28 cellular contexts compared by ENCODE assay signal in genomic region chr2:205500951-205501350, GRCh38.
"Had no signal": no experiment of that assay in that cellular context is flagged by ENCODE, and none has a peak within 500 bp of the region (broad histone marks: within the 10 kb centered on the region; RNA-seq: fewer than 3 reads in every experiment).

No MANE protein-coding gene starts in this region.

- H3K27me3 Mint-ChIP-seq: naive B cell had no signal

- ATAC-seq: esophagus mucosa, gastrocnemius medialis, heart right ventricle, left cardiac atrium, left lung, left ventricle myocardium superior, lower lobe of right lung, mucosa of descending colon had no signal

- H3K9me3 ChIP-seq: esophagus squamous epithelium, gastrocnemius medialis, left lung, lower lobe of right lung, mucosa of descending colon had no signal

- H3K27ac ChIP-seq: coronary artery, dorsolateral prefrontal cortex, epithelial cell of prostate, esophagus squamous epithelium, gastrocnemius medialis, heart right ventricle, left lung, lower lobe of right lung had no signal

- H3K4me1 ChIP-seq: esophagus squamous epithelium, gastrocnemius medialis, left lung, lower lobe of right lung had no signal

- FAIRE-seq: colon, endometrium, islet of Langerhans, keratinocyte had no signal

- H3K27ac Mint-ChIP-seq: mesothelial cell of epicardium, naive B cell had no signal

- DNase-seq: dermis blood vessel endothelial cell; dorsolateral prefrontal cortex; effector CD4-positive, alpha-beta T cell; effector memory CD4-positive, alpha-beta T cell; erythroblast; esophagus squamous epithelium; foreskin fibroblast; foreskin melanocyte; gastrocnemius medialis; glutamatergic neuron; head of caudate nucleus; heart right ventricle; hippocampal formation; left cardiac atrium; left lung; left ventricle myocardium superior; lower lobe of right lung; mesenchymal stem cell; mucosa of descending colon; naive B cell had no signal

- H3K27me3 ChIP-seq: dorsolateral prefrontal cortex, esophagus squamous epithelium, gastrocnemius medialis, heart right ventricle, left lung had no signal

- H3K4me1 Mint-ChIP-seq: naive B cell had no signal

- H3K36me3 Mint-ChIP-seq: naive B cell had no signal

- H3K36me3 ChIP-seq: left lung had no signal

- H3K4me3 ChIP-seq: coronary artery, dorsolateral prefrontal cortex, esophagus squamous epithelium, gastrocnemius medialis, heart right ventricle, left lung, lower lobe of right lung, mucosa of descending colon had no signal

- H3K4me3 Mint-ChIP-seq: mesothelial cell of epicardium, naive B cell had no signal
